ENCODE assay signal across 9 cellular contexts in the genomic region with DNA sequence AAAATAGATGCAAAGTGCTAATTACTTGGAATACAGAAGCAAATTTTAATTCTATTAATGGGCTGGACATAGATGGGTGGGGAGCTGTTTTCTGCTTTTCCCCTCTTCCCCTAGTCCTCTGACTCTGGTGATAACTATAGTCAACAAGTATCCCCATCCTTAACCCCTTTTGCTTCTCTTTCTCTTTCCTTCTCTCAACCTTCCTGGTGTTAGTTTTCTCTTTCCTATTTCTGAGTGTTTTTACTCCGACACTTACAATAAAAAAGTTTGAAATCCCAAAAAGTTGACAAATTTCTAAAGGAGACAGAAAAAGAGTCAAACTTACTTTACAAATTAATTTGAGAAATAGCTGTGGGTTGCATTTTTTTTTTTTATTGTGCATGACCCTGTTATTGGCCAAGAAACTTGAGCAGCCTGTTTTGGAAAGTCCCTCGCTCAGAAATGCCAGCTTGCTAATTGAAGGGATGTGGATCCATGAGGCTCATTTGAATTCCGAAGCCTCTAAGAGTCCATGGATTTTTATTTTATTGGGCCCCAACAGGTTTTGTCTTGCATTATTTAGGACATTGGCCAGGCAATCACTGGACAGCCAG. TPM values are rescaled to one million over a fixed set of nuclear protein-coding genes. Genes with fewer than 3 reads are reported as not detected.
A peak's percentile ranks its signal among the peaks of the same experiment; 100 is the strongest.
DNase-seq lines count a peak whose midpoint lies in the region; ATAC-seq and TF ChIP-seq lines count a peak whose summit lies in the region.
"Had no signal": no experiment of that assay in that cellular context is flagged by ENCODE, and none has a peak within 500 bp of the region (broad histone marks: within the 10 kb centered on the region; RNA-seq: fewer than 3 reads in every experiment).

No MANE protein-coding gene starts in this region.

- no peak for DNase-seq in stimulated activated naive CD8-positive, alpha-beta T cell treated with anti-CD3 and anti-CD28 coated beads, Interleukin-15, Interleukin-2, amounts not matched to agents 100 U/mL and 50 U/mL, for 24 hours
- DNase-seq in ascending aorta (ENCODE audit: low spot score in 2 of 2) (no peak), memory B cell (ENCODE audit: low spot score in 2 of 2) (no peak), CD1c-positive myeloid dendritic cell (ENCODE audit: extremely low spot score) (no peak), NCI-H1092 treated with DMSO at 0.1 percent for 48 hours (lab: John Stamatoyannopoulos, UW) (no peak), GM19238 (ENCODE audit: insufficient read length, low spot score) (no peak)

- H3K4me1 ChIP-seq in ascending aorta, result peaks cover 0 to 29% of the 10 kb centered on the region in 2 donors

- peaks cover 73% of the 10 kb centered on the region for H3K4me1 Mint-ChIP-seq in stimulated activated naive CD8-positive, alpha-beta T cell treated with anti-CD3 and anti-CD28 coated beads, Interleukin-15, Interleukin-2, amounts not matched to agents 100 ng/mL and 50 ng/mL, for 24 hours (ENCODE audit: low read depth)
- peaks cover 31% of the 10 kb centered on the region for H3K4me1 Mint-ChIP-seq in memory B cell

- peaks cover 6% of the 10 kb centered on the region for H3K36me3 Mint-ChIP-seq in stimulated activated naive CD8-positive, alpha-beta T cell treated with anti-CD3 and anti-CD28 coated beads, Interleukin-15, Interleukin-2, amounts not matched to agents 100 ng/mL and 50 ng/mL, for 24 hours (ENCODE audit: low read depth)
- no peaks in the 10 kb centered on the region for H3K36me3 Mint-ChIP-seq in memory B cell

- peak overlapping the region; percentile 88 to 95 for H3K4me3 ChIP-seq in ascending aorta
- H3K4me3 ChIP-seq: K562 had no signal

- H3K27me3 Mint-ChIP-seq in stimulated activated naive CD8-positive, alpha-beta T cell treated with anti-CD3 and anti-CD28 coated beads, Interleukin-15, Interleukin-2, amounts not matched to agents 100 ng/mL and 50 ng/mL, for 24 hours, result no peaks in the 10 kb centered on the region
- H3K27me3 Mint-ChIP-seq in memory B cell, result no peaks in the 10 kb centered on the region

- no peaks in the 10 kb centered on the region for H3K27me3 ChIP-seq in ascending aorta

- H3K27ac ChIP-seq in ascending aorta, result peak overlapping the region in 1 of 2 donors; percentile 95

- H3K9me3 Mint-ChIP-seq in stimulated activated naive CD8-positive, alpha-beta T cell treated with anti-CD3 and anti-CD28 coated beads, Interleukin-15, Interleukin-2, amounts not matched to agents 100 ng/mL and 50 ng/mL, for 24 hours, result no peaks in the 10 kb centered on the region
- H3K9me3 Mint-ChIP-seq in memory B cell, result no peaks in the 10 kb centered on the region

- TF ChIP-seq CTCF in ascending aorta (IDR thresholded peaks at IDR 0.05), result no peak

- H3K36me3 ChIP-seq in ascending aorta, result no peaks in the 10 kb centered on the region

- no peaks in the 10 kb centered on the region for H3K9me3 ChIP-seq in ascending aorta

- peak overlapping the region; percentile 84 for H3K27ac Mint-ChIP-seq in stimulated activated naive CD8-positive, alpha-beta T cell treated with anti-CD3 and anti-CD28 coated beads, Interleukin-15, Interleukin-2, amounts not matched to agents 100 ng/mL and 50 ng/mL, for 24 hours
- H3K27ac Mint-ChIP-seq in memory B cell, result peak overlapping the region; percentile 88

- intact Hi-C loops in ascending aorta (cut with DNase I), result loop anchor here (5.0 kb wide), 3 partner anchors 111 to 649 kb away; partner anchors contain the start of gene STAMBPL1

- peak overlapping the region; percentile 75 for H3K4me3 Mint-ChIP-seq in stimulated activated naive CD8-positive, alpha-beta T cell treated with anti-CD3 and anti-CD28 coated beads, Interleukin-15, Interleukin-2, amounts not matched to agents 100 ng/mL and 50 ng/mL, for 24 hours
- H3K4me3 Mint-ChIP-seq in memory B cell, result peak overlapping the region; percentile 76

- ATAC-seq in stimulated activated naive CD8-positive, alpha-beta T cell treated with anti-CD3 and anti-CD28 coated beads, Interleukin-15, Interleukin-2, amounts not matched to agents 100 U/mL and 50 U/mL, for 24 hours, result no peak
- ATAC-seq in memory B cell (ENCODE audit: low read depth), result no peak
- no peak for ATAC-seq in activated CD4-positive, CD25-positive, alpha-beta regulatory T cell treated with anti-CD3 and anti-CD28 coated beads, Interleukin-2, amount 50 U/mL, for 24 hours
- ATAC-seq: K562 had no signal

RNA-seq across cellular contexts. Expression of gene FAS, which starts 2.4 kb away (rescaled TPM):
- 10.5 TPM for total RNA-seq in ascending aorta

RNA-seq across cellular contexts. Expression of gene ACTA2, which starts 40.5 kb away (rescaled TPM):
- total RNA-seq in ascending aorta, result 5,316 TPM
